22 cellular contexts compared by ENCODE assay signal in genomic region chr2:98932164-98932563, GRCh38. TPM values are rescaled to one million over a fixed set of nuclear protein-coding genes. Genes with fewer than 3 reads are reported as not detected.
"Had no signal": no experiment of that assay in that cellular context is flagged by ENCODE, and none has a peak within 500 bp of the region (broad histone marks: within the 10 kb centered on the region; RNA-seq: fewer than 3 reads in every experiment).

No MANE protein-coding gene starts in this region.

- H3K27ac ChIP-seq: epithelial cell of prostate, esophagus muscularis mucosa, gastrocnemius medialis, heart right ventricle, psoas muscle, right lobe of liver, stomach, thoracic aorta, transverse colon had no signal

- H3K36me3 ChIP-seq: esophagus muscularis mucosa, gastrocnemius medialis, heart right ventricle, right lobe of liver, stomach, thoracic aorta, transverse colon had no signal

- DNase-seq: effector memory CD8-positive, alpha-beta T cell; gastrocnemius medialis; heart right ventricle; hypothalamus; islet precursor cell; mammary epithelial cell; naive thymus-derived CD4-positive, alpha-beta T cell; nephron progenitor cell; psoas muscle; retina; right lobe of liver; stimulated activated CD4-positive, alpha-beta T cell treated with anti-CD3 and anti-CD28 coated beads, Interleukin-2, amount 100 ng/mL, for 24 hours; stimulated activated CD4-positive, alpha-beta T cell treated with anti-CD3 and anti-CD28 coated beads, Interleukin-4, amount 100 ng/mL, for 4 hours; stimulated activated naive B cell treated with anti-CD40 and anti-IgM and Interleukin-4, amounts not matched to agents 10 μg/mL and 1 μg/mL and 100 μg/mL, for 72 hours; stomach; substantia nigra; transverse colon had no signal

- H3K9me3 ChIP-seq: esophagus muscularis mucosa, gastrocnemius medialis, heart right ventricle, psoas muscle, right lobe of liver, stomach, thoracic aorta, transverse colon had no signal

- H3K4me1 ChIP-seq: psoas muscle had no signal

- H3K4me3 ChIP-seq: esophagus muscularis mucosa, gastrocnemius medialis, heart right ventricle, psoas muscle, right lobe of liver, stomach, thoracic aorta, transverse colon had no signal

- ATAC-seq: effector memory CD8-positive, alpha-beta T cell; gastrocnemius medialis; heart right ventricle; left lobe of liver; naive thymus-derived CD4-positive, alpha-beta T cell; psoas muscle; right lobe of liver; stimulated activated naive B cell treated with anti-CD40 and anti-IgM and Interleukin-4, amounts not matched to agents 10 μg/mL and 1 μg/mL and 100 μg/mL, for 72 hours had no signal

RNA-seq across cellular contexts. Expression of gene CRACDL, which starts 3.9 kb away (rescaled TPM):
- total RNA-seq: fibroblast of villous mesenchyme had no signal
